Comparison of ENCODE assay signal across 9 cellular contexts in genomic region chr4:106809083-106809482, GRCh38.
DNase-seq lines count a peak whose midpoint lies in the region; ATAC-seq and TF ChIP-seq lines count a peak whose summit lies in the region.
"Had no signal": no experiment of that assay in that cellular context is flagged by ENCODE, and none has a peak within 500 bp of the region (broad histone marks: within the 10 kb centered on the region; RNA-seq: fewer than 3 reads in every experiment).

No MANE protein-coding gene starts in this region.

- DNase-seq in GM06990 (ENCODE audit: extremely low read depth, insufficient read length) (no peak), NCI-H1105 treated with DMSO at 0.1 percent for 48 hours (lab: John Stamatoyannopoulos, UW) (peak; percentile 39), cerebellar cortex (ENCODE audit: low spot score) (peak; percentile 17), pons (ENCODE audit: low spot score) (peak; percentile 38), mucosa of gallbladder (ENCODE audit: low spot score) (no peak), H7 (no peak)
- DNase-seq in stimulated activated CD4-positive, alpha-beta T cell treated with anti-CD3 and anti-CD28 coated beads, Interleukin-2, amount 100 ng/mL, for 48 hours: no peak
- DNase-seq: heart left ventricle had no signal

- ATAC-seq in HG02571 (IDR thresholded peaks at IDR 0.05; ENCODE audit: unreplicated experiment): no peak

- peak; percentile 6 for TF ChIP-seq CTCF in GM06990 (IDR thresholded peaks at IDR 0.05; ENCODE audit: insufficient read depth, low read length, poor library complexity, severe bottlenecking)

- H3K27me3 ChIP-seq in GM06990 (replicated peaks; ENCODE audit: control insufficient read depth, insufficient read depth, low read length) (no peaks in the 10 kb centered on the region), H7 (ENCODE audit: control insufficient read depth, insufficient read depth, low read length) (no peaks in the 10 kb centered on the region)
- H3K27me3 ChIP-seq: heart left ventricle had no signal

- H3K4me3 ChIP-seq in GM06990 (replicated peaks; ENCODE audit: low read depth, low read length): no peak overlapping the region
- no peak overlapping the region for H3K4me3 ChIP-seq in H7 (ENCODE audit: insufficient read depth, low read depth, low read length)
- H3K4me3 ChIP-seq: heart left ventricle had no signal

- H3K36me3 ChIP-seq in GM06990 (ENCODE audit: control insufficient read depth, insufficient read depth, low read length) (no peaks in the 10 kb centered on the region), H7 (replicated peaks; ENCODE audit: control insufficient read depth, insufficient read depth, low read length) (no peaks in the 10 kb centered on the region)
- H3K36me3 ChIP-seq: heart left ventricle had no signal

Comparison
In these comparisons a context has a peak if more than half of its experiments do, and no peak if none do; other contexts are left out.
1. DNase-seq: peak in NCI-H1105 treated with DMSO at 0.1 percent for 48 hours (single experiment), cerebellar cortex (single experiment) and pons (single experiment); none in GM06990 (single experiment), stimulated activated CD4-positive, alpha-beta T cell treated with anti-CD3 and anti-CD28 coated beads, Interleukin-2, amount 100 ng/mL, for 48 hours (0 of 2), mucosa of gallbladder (single experiment) and H7 (single experiment).